ENCODE assay signal across 8 cellular contexts in the genomic region with DNA sequence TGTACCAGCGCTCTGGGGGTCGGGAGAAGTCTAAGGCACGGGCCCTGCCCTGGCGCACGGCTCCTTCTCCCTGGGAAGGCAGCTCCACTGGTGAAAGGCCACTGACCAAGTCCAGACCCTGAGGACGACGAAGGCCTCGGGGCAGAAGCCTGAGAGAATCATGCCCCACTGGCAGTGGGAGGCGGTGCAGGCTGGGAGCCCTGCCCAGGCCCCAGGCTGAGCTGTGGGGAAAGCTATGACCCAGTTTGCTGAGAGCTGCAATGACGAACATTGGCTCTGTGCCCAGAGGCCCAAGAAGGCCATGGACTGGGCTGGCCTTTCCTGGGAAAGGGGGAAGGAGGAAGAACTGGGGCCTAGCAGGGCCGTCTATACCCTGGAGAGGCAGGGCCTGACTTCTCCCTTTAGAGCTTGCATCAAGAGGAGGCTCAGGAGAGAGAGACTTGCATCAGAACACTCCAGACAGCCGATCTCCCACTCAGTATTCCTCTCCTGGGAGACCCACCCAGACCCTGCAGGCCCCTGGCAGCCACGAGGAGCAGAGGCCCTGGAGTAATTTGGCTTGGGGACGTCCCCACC. TPM values are rescaled to one million over a fixed set of nuclear protein-coding genes. Genes with fewer than 3 reads are reported as not detected.
DNase-seq lines count a peak whose midpoint lies in the region; ATAC-seq, FAIRE-seq and TF ChIP-seq lines count a peak whose summit lies in the region.

No MANE protein-coding gene starts in this region.

- H3K4me3 ChIP-seq in prostate gland, result no peak overlapping the region

- TF ChIP-seq CTCF in prostate gland (IDR thresholded peaks at IDR 0.05), result peak in 2 of 4 experiments; percentile 58 to 62

- no peak for ATAC-seq in HG02623 (IDR thresholded peaks at IDR 0.05; ENCODE audit: unreplicated experiment)

- intact Hi-C loops in cardiac septum (cut with DNase I), result loop anchor here (2.0 kb wide), 2 partner anchors 19 to 39 kb away; no protein-coding TSS in a partner anchor
- intact Hi-C loops in prostate gland (cut with DNase I), result loop anchor here (1.0 kb wide), 1 partner anchor 172 kb away; no protein-coding TSS in a partner anchor

- DNase-seq in CD1c-positive myeloid dendritic cell (ENCODE audit: extremely low spot score) (peak; percentile 87), HTR-8/SVneo (ENCODE audit: insufficient read length, low spot score) (peak; percentile 97), amygdala (lab: John Stamatoyannopoulos, UW) (peak; percentile 37 to 98 (median 90)), cardiac septum (ENCODE audit: low spot score) (peak; percentile 97), prostate gland (ENCODE audit: low spot score) (peak; percentile 73)
- DNase-seq in activated CD4-positive, alpha-beta T cell treated with anti-CD3 and anti-CD28 coated beads, Interleukin-2, amount 50 U/mL, for 4 hours, result no peak
- DNase-seq in activated T-cell treated with anti-CD3 and anti-CD28 coated beads, Interleukin-2, amount 50 U/mL, for 48 hours, result no peak

- TF ChIP-seq POLR2A in prostate gland (IDR thresholded peaks at IDR 0.05), result no peak

- H3K27me3 ChIP-seq in prostate gland (replicated peaks; ENCODE audit: insufficient read depth), result no peaks in the 10 kb centered on the region

- H3K36me3 ChIP-seq in prostate gland, result peaks cover 4 to 6% of the 10 kb centered on the region in 2 donors

- WGBS in prostate gland, result 42% methylated on average over 14 of the region's 14 CpGs

- peak overlapping the region; percentile 86 for H3K27ac ChIP-seq in prostate gland

- no peaks in the 10 kb centered on the region for H3K9me3 ChIP-seq in prostate gland

- H3K4me1 ChIP-seq in prostate gland (replicated peaks), result peaks cover 26% of the 10 kb centered on the region

- peak; percentile 86 for FAIRE-seq in HTR-8/SVneo (lab: Jason Lieb, UNC)

RNA-seq across cellular contexts. Expression of a gene that starts 32.9 kb away (rescaled TPM):
- total RNA-seq in cardiac septum, result 15.6 TPM
- total RNA-seq in prostate gland, result 10 to 100 TPM; 29.9 to 39.4 TPM

RNA-seq across cellular contexts. Expression of a gene that starts 49.0 kb away (rescaled TPM):
- 0.94 TPM for total RNA-seq in cardiac septum
- total RNA-seq in prostate gland, result 1 to 10 TPM; 3.3 to 7.0 TPM

Comparison
In these comparisons a context has a peak if more than half of its experiments do, and no peak if none do; other contexts are left out.
1. DNase-seq: peak in CD1c-positive myeloid dendritic cell (single experiment), HTR-8/SVneo (single experiment), amygdala (56 of 56), cardiac septum (single experiment) and prostate gland (single experiment); none in activated CD4-positive, alpha-beta T cell treated with anti-CD3 and anti-CD28 coated beads, Interleukin-2, amount 50 U/mL, for 4 hours (0 of 2) and activated T-cell treated with anti-CD3 and anti-CD28 coated beads, Interleukin-2, amount 50 U/mL, for 48 hours (0 of 2).